In the genomic region with DNA sequence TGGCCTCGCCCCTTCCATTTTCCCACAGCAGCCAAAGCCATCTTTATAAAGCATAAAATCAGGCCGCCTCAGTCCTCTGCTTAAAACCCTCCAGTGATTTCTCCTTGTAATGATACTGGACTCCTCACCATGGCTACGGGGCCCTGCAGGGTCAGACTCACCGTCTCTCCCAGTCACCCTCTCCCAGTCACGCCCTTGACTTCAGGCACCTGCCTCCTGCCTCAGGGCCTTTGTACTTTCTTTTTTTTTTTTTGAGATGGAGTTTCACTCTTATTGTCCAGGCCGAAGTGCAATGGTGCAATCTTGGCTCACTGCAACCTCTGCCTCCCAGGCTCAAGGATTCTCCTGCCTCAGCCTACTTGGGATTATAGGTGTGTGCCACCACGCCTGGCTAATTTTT, we compare ENCODE assay signal across 18 cellular contexts. TPM values are rescaled to one million over a fixed set of nuclear protein-coding genes. Genes with fewer than 3 reads are reported as not detected.
DNase-seq lines count a peak whose midpoint lies in the region; ATAC-seq lines count a peak whose summit lies in the region.
"Had no signal": no experiment of that assay in that cellular context is flagged by ENCODE, and none has a peak within 500 bp of the region (broad histone marks: within the 10 kb centered on the region; RNA-seq: fewer than 3 reads in every experiment).

No MANE protein-coding gene starts in this region.

- no peak for DNase-seq in stimulated activated naive CD8-positive, alpha-beta T cell treated with anti-CD3 and anti-CD28 coated beads, Interleukin-15, Interleukin-2, amounts not matched to agents 100 U/mL and 50 U/mL, for 24 hours
- no peak for DNase-seq in T-helper 17 cell
- no peak for DNase-seq in immature natural killer cell
- no peak for DNase-seq in SJCRH30
- DNase-seq in head of caudate nucleus: no peak
- DNase-seq in NCI-H2171 treated with DMSO at 0.1 percent for 48 hours (lab: John Stamatoyannopoulos, UW): no peak
- DNase-seq: activated CD8-positive, alpha-beta memory T cell treated with anti-CD3 and anti-CD28 coated beads for 24 hours; AML-193; central memory CD4-positive, alpha-beta T cell; GOT3; midbrain; NCI-H2107; NCI-H82; stimulated activated CD4-positive, alpha-beta T cell treated with anti-CD3 and anti-CD28 coated beads, Interleukin-4, amount 100 ng/mL, for 4 hours; T1000 had no signal

- H3K4me3 ChIP-seq in SJCRH30: no peak overlapping the region

- peak overlapping the region; percentile 48 for H3K27ac Mint-ChIP-seq in stimulated activated naive CD8-positive, alpha-beta T cell treated with anti-CD3 and anti-CD28 coated beads, Interleukin-15, Interleukin-2, amounts not matched to agents 100 ng/mL and 50 ng/mL, for 24 hours
- H3K27ac Mint-ChIP-seq in T-helper 17 cell: peak overlapping the region; percentile 75
- peak overlapping the region in 5 of 6 donors; percentile 3 to 71 (median 30) for H3K27ac Mint-ChIP-seq in immature natural killer cell

- H3K27me3 ChIP-seq in SJCRH30: no peaks in the 10 kb centered on the region

- no peak for ATAC-seq in stimulated activated naive CD8-positive, alpha-beta T cell treated with anti-CD3 and anti-CD28 coated beads, Interleukin-15, Interleukin-2, amounts not matched to agents 100 U/mL and 50 U/mL, for 24 hours
- ATAC-seq in T-helper 17 cell (no peak), GM18907 (IDR thresholded peaks at IDR 0.05; ENCODE audit: unreplicated experiment) (no peak)
- ATAC-seq: sciatic nerve had no signal

- intact Hi-C loops in head of caudate nucleus (cut with DNase I): no loop called here

- H3K27ac ChIP-seq in SJCRH30: no peak overlapping the region

- no peak overlapping the region for H3K4me3 Mint-ChIP-seq in stimulated activated naive CD8-positive, alpha-beta T cell treated with anti-CD3 and anti-CD28 coated beads, Interleukin-15, Interleukin-2, amounts not matched to agents 100 ng/mL and 50 ng/mL, for 24 hours
- H3K4me3 Mint-ChIP-seq in T-helper 17 cell (peak overlapping the region; percentile 47), immature natural killer cell (no peak overlapping the region)

- H3K9me3 Mint-ChIP-seq in stimulated activated naive CD8-positive, alpha-beta T cell treated with anti-CD3 and anti-CD28 coated beads, Interleukin-15, Interleukin-2, amounts not matched to agents 100 ng/mL and 50 ng/mL, for 24 hours: no peaks in the 10 kb centered on the region
- no peaks in the 10 kb centered on the region for H3K9me3 Mint-ChIP-seq in immature natural killer cell

- H3K36me3 ChIP-seq in SJCRH30: no peaks in the 10 kb centered on the region

- H3K27me3 Mint-ChIP-seq in stimulated activated naive CD8-positive, alpha-beta T cell treated with anti-CD3 and anti-CD28 coated beads, Interleukin-15, Interleukin-2, amounts not matched to agents 100 ng/mL and 50 ng/mL, for 24 hours: no peaks in the 10 kb centered on the region
- H3K27me3 Mint-ChIP-seq in T-helper 17 cell (no peaks in the 10 kb centered on the region), immature natural killer cell (ENCODE audit: low read depth in 3 of 3) (peaks cover 0 to 11% (median 9%) of the 10 kb centered on the region in 3 donors)

- H3K9me3 ChIP-seq in T-helper 17 cell (ENCODE audit: control insufficient read depth, low read length, poor library complexity, severe bottlenecking) (no peaks in the 10 kb centered on the region), SJCRH30 (replicated peaks) (no peaks in the 10 kb centered on the region)

- H3K4me1 Mint-ChIP-seq in stimulated activated naive CD8-positive, alpha-beta T cell treated with anti-CD3 and anti-CD28 coated beads, Interleukin-15, Interleukin-2, amounts not matched to agents 100 ng/mL and 50 ng/mL, for 24 hours (ENCODE audit: low read depth): peaks cover 58% of the 10 kb centered on the region
- H3K4me1 Mint-ChIP-seq in T-helper 17 cell (peaks cover 46% of the 10 kb centered on the region), immature natural killer cell (peaks cover 56 to 81% of the 10 kb centered on the region in 2 donors)

- H3K4me1 ChIP-seq in SJCRH30: peaks cover 12% of the 10 kb centered on the region

- H3K36me3 Mint-ChIP-seq in stimulated activated naive CD8-positive, alpha-beta T cell treated with anti-CD3 and anti-CD28 coated beads, Interleukin-15, Interleukin-2, amounts not matched to agents 100 ng/mL and 50 ng/mL, for 24 hours (ENCODE audit: low read depth): peaks cover 59% of the 10 kb centered on the region
- H3K36me3 Mint-ChIP-seq in T-helper 17 cell (ENCODE audit: low read depth) (peaks cover 9% of the 10 kb centered on the region), immature natural killer cell (peaks cover 6 to 26% (median 11%) of the 10 kb centered on the region in 3 donors)

RNA-seq across cellular contexts. Expression of a gene that starts 47.8 kb away (rescaled TPM):
- 100 to 1,000 TPM; 177 to 204 TPM for total RNA-seq in T-helper 17 cell
- 100 to 1,000 TPM in 1 of 3 donors, 10 to 100 TPM in 2; 43.4 to 133 (median 49.0) TPM for polyA plus RNA-seq in immature natural killer cell
- 2.0 and 2.5 TPM in 2 replicates for total RNA-seq in SJCRH30 (2014; rRNA removed; shearing (Covaris generic))

Comparison
In these comparisons a context has a peak if more than half of its experiments do, and no peak if none do; other contexts are left out.
1. RNA of a gene that starts 47.8 kb away (total RNA-seq): 177 to 204 TPM in T-helper 17 cell; 2.0 to 2.5 TPM in SJCRH30; every median in the first group is over 10 times any median in the second.
2. Peak in every context shown above with its lines, with median percentiles within 50 percentile points of each other: H3K27ac Mint-ChIP-seq.